ENCODE assay signal across 8 cellular contexts in the genomic region with DNA sequence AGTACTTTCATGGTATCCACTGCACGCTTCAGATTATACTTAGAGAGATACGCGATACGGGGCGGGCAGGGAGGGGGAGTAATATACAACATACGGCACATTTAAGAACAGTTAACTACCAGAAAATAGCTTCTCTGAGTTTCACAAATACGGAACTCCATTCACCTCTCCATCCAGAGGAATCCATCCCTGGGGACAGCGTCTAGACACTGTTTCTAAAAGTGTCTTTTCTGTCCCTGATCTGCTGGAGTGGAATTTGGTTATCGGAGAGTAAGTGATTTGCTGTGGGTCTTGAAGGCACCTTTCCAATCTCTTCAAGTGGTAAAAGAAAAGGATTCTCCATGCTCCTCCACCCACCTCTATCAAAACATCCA. TPM values are rescaled to one million over a fixed set of nuclear protein-coding genes. Genes with fewer than 3 reads are reported as not detected.
DNase-seq lines count a peak whose midpoint lies in the region; ATAC-seq and TF ChIP-seq lines count a peak whose summit lies in the region.

No MANE protein-coding gene starts in this region.

- 0% methylated on average over 9 of the region's 9 CpGs for WGBS in GM23248 (ENCODE audit: low coverage in 1 of 2, low lambda C conversion rate in 2 of 2, missing lambda C conversion rate in 2 of 2), 2 experiments
- 0 to 1% (median 0%) methylated on average over 9 of the region's 9 CpGs for WGBS in ovary, 3 donors

- peaks cover 13% of the 10 kb centered on the region for H3K36me3 Mint-ChIP-seq in T-helper 2 cell treated with Interferon-gamma antibody and Interleukin-4, amounts not matched to agents 5 μg/mL and 100 μg/mL, for 36 hours (ENCODE audit: low read depth)

- H3K9ac ChIP-seq in GM23248, result peak overlapping the region; percentile 89

- H3K4me2 ChIP-seq in GM23248 (ENCODE audit: unreplicated experiment), result peak overlapping the region; percentile 85

- intact Hi-C loops in ovary (cut with DNase I), result loop anchor here in 2 of 4 donors (2.0 kb wide), 2 partner anchors 133 to 135 kb away; a partner anchor contains a TSS

- H3K27me3 ChIP-seq in GM23248 (replicated peaks; ENCODE audit: insufficient read depth) (no peaks in the 10 kb centered on the region), ovary (no peaks in the 10 kb centered on the region)

- in situ Hi-C loops in GM23248 (cut with MboI), result loop anchor here (10.0 kb wide), 1 partner anchor 139 kb away; a partner anchor contains a TSS

- H4K20me1 ChIP-seq in GM23248 (ENCODE audit: insufficient read depth), result no peaks in the 10 kb centered on the region

- TF ChIP-seq POLR2A in ovary (IDR thresholded peaks at IDR 0.05), result no peak

- H3K4me3 Mint-ChIP-seq in T-helper 2 cell treated with Interferon-gamma antibody and Interleukin-4, amounts not matched to agents 5 μg/mL and 100 μg/mL, for 36 hours, result peak overlapping the region; percentile 92

- H3K4me1 Mint-ChIP-seq in T-helper 2 cell treated with Interferon-gamma antibody and Interleukin-4, amounts not matched to agents 5 μg/mL and 100 μg/mL, for 36 hours (ENCODE audit: low read depth), result peaks cover 20% of the 10 kb centered on the region

- H3K9me3 ChIP-seq in GM23248 (ENCODE audit: low read depth) (no peaks in the 10 kb centered on the region), ovary (no peaks in the 10 kb centered on the region)

- TF ChIP-seq CTCF in fibroblast of pulmonary artery (IDR thresholded peaks at IDR 0.05; ENCODE audit: low read length, missing control alignments) (no peak), ovary (IDR thresholded peaks at IDR 0.05) (no peak)

- H3K4me1 ChIP-seq in GM23248 (ENCODE audit: insufficient read depth), result peaks cover 25% of the 10 kb centered on the region
- H3K4me1 ChIP-seq in ovary (ENCODE audit: insufficient read depth), result peaks cover 5% of the 10 kb centered on the region

- peak overlapping the region; percentile 75 for H2AFZ ChIP-seq in GM23248

- DNase-seq in Ammon's horn (ENCODE audit: low spot score) (peak; percentile 9), GM23248 (peak; percentile 50), fibroblast of pulmonary artery (ENCODE audit: low read depth) (no peak), ovary (no peak), AG08395 (ENCODE audit: low spot score) (no peak), cortex of kidney (lab: John Stamatoyannopoulos, UW) (no peak)
- DNase-seq in T-helper 2 cell treated with Interferon-gamma antibody and Interleukin-4, amounts not matched to agents 5 μg/mL and 100 μg/mL, for 36 hours (ENCODE audit: low spot score), result no peak

- ATAC-seq in GM19467 (IDR thresholded peaks at IDR 0.05; ENCODE audit: unreplicated experiment), result no peak

- peak overlapping the region; percentile 82 for H3K4me3 ChIP-seq in GM23248
- H3K4me3 ChIP-seq in fibroblast of pulmonary artery (replicated peaks; ENCODE audit: low read depth, low read length), result peak overlapping the region; percentile 76
- peak overlapping the region; percentile 96 for H3K4me3 ChIP-seq in ovary

- TF ChIP-seq EP300 in ovary (IDR thresholded peaks at IDR 0.05), result no peak

- peak overlapping the region; percentile 99 for H3K27ac Mint-ChIP-seq in T-helper 2 cell treated with Interferon-gamma antibody and Interleukin-4, amounts not matched to agents 5 μg/mL and 100 μg/mL, for 36 hours

- H3K9me3 Mint-ChIP-seq in T-helper 2 cell treated with Interferon-gamma antibody and Interleukin-4, amounts not matched to agents 5 μg/mL and 100 μg/mL, for 36 hours, result no peaks in the 10 kb centered on the region

- peaks cover 32% of the 10 kb centered on the region for H3F3A ChIP-seq in GM23248 (ENCODE audit: insufficient read depth)

- H3K79me2 ChIP-seq in GM23248 (ENCODE audit: insufficient read depth), result peaks cover 55% of the 10 kb centered on the region

- H3K36me3 ChIP-seq in GM23248 (ENCODE audit: low read depth) (peaks cover 14% of the 10 kb centered on the region), ovary (no peaks in the 10 kb centered on the region)

- no peaks in the 10 kb centered on the region for H3K27me3 Mint-ChIP-seq in T-helper 2 cell treated with Interferon-gamma antibody and Interleukin-4, amounts not matched to agents 5 μg/mL and 100 μg/mL, for 36 hours (ENCODE audit: low read depth)

- H3K27ac ChIP-seq in GM23248 (peak overlapping the region; percentile 83), ovary (peak overlapping the region; percentile 59 to 88)

- no peaks in the 10 kb centered on the region for H3K9me2 ChIP-seq in GM23248 (ENCODE audit: insufficient read depth)

RNA-seq across cellular contexts. Expression of a gene that starts 0.8 kb away (rescaled TPM):
- total RNA-seq in GM23248 (2014; rRNA removed; shearing (Covaris generic)), result 129 and 146 TPM in 2 replicates
- polyA plus RNA-seq in GM23248 (2016; fragmentation: Nextera tagmentation; extraction: Ambion mirVana) (97.0 and 101 TPM in 2 replicates), ovary (10 to 100 TPM; 19.5 to 52.8 TPM)
- total RNA-seq in ovary, result 10 to 100 TPM; 48.3 to 77.9 (median 62.7) TPM

Comparison
In these comparisons a context has a peak if more than half of its experiments do, and no peak if none do; other contexts are left out.
1. DNase-seq: peak in Ammon's horn (single experiment) and GM23248 (single experiment); none in T-helper 2 cell treated with Interferon-gamma antibody and Interleukin-4, amounts not matched to agents 5 μg/mL and 100 μg/mL, for 36 hours (single experiment), fibroblast of pulmonary artery (single experiment), ovary (0 of 5), AG08395 (single experiment) and cortex of kidney (single experiment).
2. Peak in every context shown above with its lines, with median percentiles within 50 percentile points of each other: H3K4me3 ChIP-seq.